ENCODE assay signal across 17 cellular contexts in genomic region chr6:28205879-28206278, GRCh38.
"Had no signal": no experiment of that assay in that cellular context is flagged by ENCODE, and none has a peak within 500 bp of the region (broad histone marks: within the 10 kb centered on the region; RNA-seq: fewer than 3 reads in every experiment).

No MANE protein-coding gene starts in this region.

- DNase-seq: dermis blood vessel endothelial cell; esophagus squamous epithelium; foreskin fibroblast; glutamatergic neuron; kidney; left colon; left ventricle myocardium superior; mesendoderm; naive B cell; occipital lobe; pancreas; right cardiac atrium; stimulated activated CD4-positive, alpha-beta T cell treated with anti-CD3 and anti-CD28 coated beads, Interleukin-4, amount 100 ng/mL, for 1 hour; stimulated activated CD8-positive, alpha-beta memory T cell treated with anti-CD3 and anti-CD28 coated beads, Interleukin-4, amount 100 ng/mL, for 48 hours; stimulated activated naive CD8-positive, alpha-beta T cell treated with anti-CD3 and anti-CD28 coated beads, Interleukin-15, Interleukin-2, amounts not matched to agents 100 U/mL and 50 U/mL, for 24 hours; tibial artery; upper lobe of right lung had no signal

- FAIRE-seq: kidney, pancreas had no signal
